8 cellular contexts compared by ENCODE assay signal in the genomic region with DNA sequence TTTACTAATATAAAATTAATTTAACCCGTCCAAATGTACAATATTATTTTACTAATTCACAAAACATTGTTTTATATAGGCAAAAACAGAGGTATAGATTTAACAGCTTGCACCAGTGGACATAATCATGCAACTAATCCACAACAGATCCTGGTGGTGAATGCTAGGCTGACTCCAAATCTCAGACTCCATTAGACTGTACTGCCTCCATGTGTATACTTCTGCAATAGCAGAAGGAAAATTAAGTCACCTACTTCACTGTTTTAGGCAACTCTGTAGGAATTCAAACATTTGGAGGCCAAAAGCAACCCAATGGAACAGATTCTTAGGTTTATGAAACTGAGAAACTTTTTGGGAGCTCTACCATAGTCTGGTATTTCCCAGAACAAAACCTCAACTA. TPM values are rescaled to one million over a fixed set of nuclear protein-coding genes. Genes with fewer than 3 reads are reported as not detected.
A peak's percentile ranks its signal among the peaks of the same experiment; 100 is the strongest.
DNase-seq lines count a peak whose midpoint lies in the region; TF ChIP-seq lines count a peak whose summit lies in the region.

No MANE protein-coding gene starts in this region.

- no peaks in the 10 kb centered on the region for H3K79me2 ChIP-seq in osteoblast (ENCODE audit: insufficient read depth, low read length)

- H2AFZ ChIP-seq in osteoblast (ENCODE audit: low read length), result no peak overlapping the region

- H3K9me3 ChIP-seq in cardiac muscle cell (ENCODE audit: low read depth), result no peaks in the 10 kb centered on the region
- no peaks in the 10 kb centered on the region for H3K9me3 ChIP-seq in osteoblast (ENCODE audit: low read depth, low read length)
- no peaks in the 10 kb centered on the region for H3K9me3 ChIP-seq in effector memory CD4-positive, alpha-beta T cell (ENCODE audit: control insufficient read depth, low read length)

- H3K4me1 ChIP-seq in cardiac muscle cell (ENCODE audit: low read depth) (no peaks in the 10 kb centered on the region), osteoblast (ENCODE audit: insufficient read depth, low read length) (no peaks in the 10 kb centered on the region)
- H3K4me1 ChIP-seq in effector memory CD4-positive, alpha-beta T cell (ENCODE audit: control insufficient read depth, insufficient read depth, low read length, poor library complexity, severe bottlenecking), result no peaks in the 10 kb centered on the region

- H3K9me3 Mint-ChIP-seq in HFFc6, result no peaks in the 10 kb centered on the region

- DNase-seq in cardiac muscle cell (ENCODE audit: low read depth in 1 of 2, low spot score in 1 of 2), result peak; percentile 10 to 72
- no peak for DNase-seq in cardiac septum (ENCODE audit: low spot score)
- peak; percentile 45 for DNase-seq in HFFc6
- peak; percentile 41 for DNase-seq in NCI-H526 treated with DMSO at 0.1 percent for 48 hours (lab: John Stamatoyannopoulos, UW)
- DNase-seq in dermis blood vessel endothelial cell, result peak; percentile 77
- DNase-seq in osteoblast (ENCODE audit: insufficient read length, low spot score, missing footprints), result peak; percentile 73
- DNase-seq in effector memory CD4-positive, alpha-beta T cell, result no peak
- DNase-seq in NCI-H187 (lab: John Stamatoyannopoulos, UW), result no peak

- no peaks in the 10 kb centered on the region for H4K20me1 ChIP-seq in osteoblast (ENCODE audit: insufficient read depth, low read length)

- H3K4me1 Mint-ChIP-seq in HFFc6 (ENCODE audit: low read depth), result no peaks in the 10 kb centered on the region

- no peak overlapping the region for H3K4me2 ChIP-seq in osteoblast (ENCODE audit: insufficient read depth, low read length)

- H3K4me3 ChIP-seq in cardiac muscle cell (no peak overlapping the region), osteoblast (ENCODE audit: insufficient read depth, low read length) (no peak overlapping the region)
- no peak overlapping the region for H3K4me3 ChIP-seq in effector memory CD4-positive, alpha-beta T cell (ENCODE audit: insufficient read depth, low read depth, low read length, poor library complexity, severe bottlenecking)

- H3K27ac ChIP-seq in cardiac muscle cell, result no peak overlapping the region
- H3K27ac ChIP-seq in osteoblast (ENCODE audit: low read depth, low read length), result no peak overlapping the region
- no peak overlapping the region for H3K27ac ChIP-seq in effector memory CD4-positive, alpha-beta T cell (ENCODE audit: insufficient read depth, low read length, poor library complexity, severe bottlenecking)

- H3K36me3 Mint-ChIP-seq in HFFc6 (ENCODE audit: low read depth), result no peaks in the 10 kb centered on the region

- H3K27me3 ChIP-seq in cardiac muscle cell (no peaks in the 10 kb centered on the region), osteoblast (ENCODE audit: insufficient read depth, low read length) (no peaks in the 10 kb centered on the region)
- H3K27me3 ChIP-seq in effector memory CD4-positive, alpha-beta T cell (replicated peaks; ENCODE audit: control insufficient read depth, insufficient read depth, low read length, poor library complexity, severe bottlenecking), result no peaks in the 10 kb centered on the region

- TF ChIP-seq CTCF in cardiac muscle cell (IDR thresholded peaks at IDR 0.05; ENCODE audit: low read depth, low read length) (peak; percentile 71), HFFc6 (IDR thresholded peaks at IDR 0.05) (peak; percentile 76), osteoblast (IDR thresholded peaks at IDR 0.05; ENCODE audit: extremely low read depth, low read depth, low read length) (peak; percentile 71)

- H3K27ac Mint-ChIP-seq in HFFc6, result no peak overlapping the region

- H3K27me3 Mint-ChIP-seq in HFFc6 (ENCODE audit: insufficient read depth), result peaks cover 18% of the 10 kb centered on the region

- no peak overlapping the region for H3K4me3 Mint-ChIP-seq in HFFc6

- intact Hi-C loops in cardiac septum (cut with DNase I), result no loop called here

- H3K36me3 ChIP-seq in cardiac muscle cell (no peaks in the 10 kb centered on the region), osteoblast (ENCODE audit: insufficient read depth, low read length) (no peaks in the 10 kb centered on the region)
- no peaks in the 10 kb centered on the region for H3K36me3 ChIP-seq in effector memory CD4-positive, alpha-beta T cell (ENCODE audit: control insufficient read depth, insufficient read depth, low read length)

RNA-seq across cellular contexts. Expression of a gene that starts 30.0 kb away (rescaled TPM):
- 0.24 and 0.88 TPM in 2 replicates for total RNA-seq in cardiac muscle cell
- not detected in 2 replicates for polyA plus RNA-seq in cardiac muscle cell
- 0.54 TPM for total RNA-seq in cardiac septum
- total RNA-seq in HFFc6 (2021; fragmentation: NEBNext Ultra II Directional; extraction: Animal tissue kit (Norgen Biotek cat#: 25700)), result not detected
- total RNA-seq in dermis blood vessel endothelial cell, result 0.05 and 0.17 TPM in 2 replicates
- not detected in 2 replicates for total RNA-seq in osteoblast

RNA-seq across cellular contexts. Expression of a gene that starts 39.7 kb away (rescaled TPM):
- total RNA-seq in cardiac muscle cell (6.9 and 10.4 TPM in 2 replicates), cardiac septum (1.5 TPM), dermis blood vessel endothelial cell (58.5 and 74.1 TPM in 2 replicates), osteoblast (5.4 and 6.2 TPM in 2 replicates)
- polyA plus RNA-seq in cardiac muscle cell, result 10.1 and 12.3 TPM in 2 replicates
- total RNA-seq in HFFc6 (2021; fragmentation: NEBNext Ultra II Directional; extraction: Animal tissue kit (Norgen Biotek cat#: 25700)), result 1 to 10 TPM; 7.0 to 9.7 (median 7.7) TPM

Comparison
In these comparisons a context has a peak if more than half of its experiments do, and no peak if none do; other contexts are left out.
1. DNase-seq: peak in cardiac muscle cell (2 of 2), HFFc6 (single experiment), NCI-H526 treated with DMSO at 0.1 percent for 48 hours (single experiment), dermis blood vessel endothelial cell (single experiment) and osteoblast (single experiment); none in cardiac septum (single experiment), effector memory CD4-positive, alpha-beta T cell (0 of 3) and NCI-H187 (0 of 2).
2. Peak in every context shown above with its lines, with median percentiles within 50 percentile points of each other: CTCF ChIP-seq.